7 cellular contexts compared by ENCODE assay signal in the genomic region with DNA sequence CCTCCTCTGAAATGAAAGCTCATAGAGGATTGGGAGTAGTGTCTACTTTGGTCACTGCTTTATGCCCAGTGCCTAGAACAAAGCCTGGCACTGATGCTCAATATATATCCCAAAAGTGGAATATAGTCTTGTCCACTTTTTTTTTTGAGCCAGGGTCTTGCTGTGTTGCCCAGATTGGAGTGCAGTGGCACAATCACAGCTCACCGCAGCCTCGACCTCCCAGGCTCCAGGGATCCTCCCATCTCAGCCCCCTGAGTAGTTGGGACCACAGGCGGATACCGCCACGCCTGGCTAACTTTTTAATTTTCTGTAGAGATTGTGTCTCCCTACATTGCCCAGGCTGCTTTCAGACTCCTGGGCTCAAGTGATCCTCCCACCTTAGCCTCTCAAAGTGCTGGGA.
"Had no signal": no experiment of that assay in that cellular context is flagged by ENCODE, and none has a peak within 500 bp of the region (broad histone marks: within the 10 kb centered on the region; RNA-seq: fewer than 3 reads in every experiment).

No MANE protein-coding gene starts in this region.

- H3K27ac Mint-ChIP-seq: GM23338, H9, HFFc6, IgD-negative memory B cell had no signal

- FAIRE-seq: H1, HTR-8/SVneo had no signal

- H3K4me2 ChIP-seq: GM23338 had no signal

- ATAC-seq: GM23338 had no signal

- H3K4me3 ChIP-seq: GM23338 had no signal

- H3K27me3 Mint-ChIP-seq: IgD-negative memory B cell had no signal

- H3K4me3 Mint-ChIP-seq: GM23338, H9, HFFc6 had no signal

- DNase-seq: H9, HCEC 1CT, HFFc6 had no signal

- H2AFZ ChIP-seq: GM23338 had no signal
